1 cellular context compared by ENCODE assay signal in the genomic region with DNA sequence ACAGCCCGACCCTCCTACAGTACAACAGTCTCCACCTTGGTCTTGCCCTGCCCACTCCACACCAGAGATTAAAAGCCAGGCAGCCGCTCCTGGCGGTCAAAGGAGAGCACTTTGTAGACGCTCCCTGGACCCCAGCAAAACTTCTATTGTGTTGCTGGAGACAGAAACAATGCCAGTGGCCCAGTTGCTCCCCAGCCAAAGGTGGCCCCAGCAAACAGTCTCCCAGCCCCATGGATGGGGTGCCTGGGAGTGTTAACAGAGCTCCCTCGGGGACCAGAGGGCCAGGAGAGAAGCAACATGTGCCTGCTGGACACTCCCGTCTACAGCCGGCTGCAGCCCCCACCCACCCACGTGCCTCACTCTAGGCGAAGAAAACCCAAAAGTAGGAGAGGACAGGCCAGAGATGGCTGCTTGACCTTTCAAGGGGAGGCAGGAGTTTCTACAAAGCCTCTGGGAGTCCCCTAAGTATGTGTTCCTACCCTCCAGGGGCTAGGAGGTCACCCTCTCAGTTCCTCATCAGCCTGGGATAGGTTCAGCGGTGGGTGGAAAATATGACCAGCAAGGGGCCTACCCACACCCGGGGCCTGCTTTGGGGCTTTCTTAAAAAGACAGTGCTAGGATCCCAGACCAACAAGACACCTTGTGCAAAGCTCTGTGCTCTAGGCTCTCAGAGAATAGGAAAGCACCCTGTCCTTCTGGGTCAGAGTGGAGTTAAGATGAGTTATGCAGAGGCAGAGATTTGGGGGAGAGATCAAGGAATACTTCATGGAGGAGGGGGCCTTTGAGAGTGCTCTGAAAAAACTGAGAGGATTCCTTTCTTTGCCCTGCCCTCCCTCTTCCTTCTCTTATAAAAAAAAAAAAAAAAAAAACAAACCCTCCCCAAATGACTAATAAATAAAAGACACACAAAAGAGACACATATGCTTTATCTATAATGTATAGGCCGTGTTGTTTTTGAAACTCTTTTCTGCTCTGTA.
TF ChIP-seq lines count a peak whose summit lies in the region.

No MANE protein-coding gene starts in this region.

TF ChIP-seq in IMR-90, 13 proteins besides CTCF, POLR2A, EP300 and RAD21 (continued from another document):
- TF ChIP-seq CHD1 (IDR thresholded peaks at IDR 0.05; ENCODE audit: low read depth, low read length): no peak
- TF ChIP-seq MAFK (IDR thresholded peaks at IDR 0.05; ENCODE audit: low read depth, low read length): no peak
